In the genomic region with DNA sequence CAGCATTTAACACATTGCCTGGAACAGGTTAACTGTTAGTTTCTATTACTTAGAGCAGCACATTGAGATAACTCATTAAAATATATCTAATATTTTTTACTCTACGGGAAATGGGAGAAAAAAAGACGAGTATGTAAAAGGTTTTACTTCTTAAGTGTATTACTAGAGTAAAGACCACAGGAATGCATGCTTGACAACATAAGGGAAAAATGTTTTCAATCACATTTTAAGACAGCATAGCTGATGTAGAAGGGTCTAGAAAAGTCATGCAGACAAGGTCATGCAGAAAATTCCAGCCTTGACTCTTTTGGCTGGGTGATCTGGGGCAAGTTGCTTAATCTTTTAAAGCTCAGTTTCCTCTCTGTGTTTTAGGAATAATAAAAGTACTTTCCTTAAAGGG, we compare ENCODE assay signal across 26 cellular contexts.
"Had no signal": no experiment of that assay in that cellular context is flagged by ENCODE, and none has a peak within 500 bp of the region (broad histone marks: within the 10 kb centered on the region; RNA-seq: fewer than 3 reads in every experiment).

No MANE protein-coding gene starts in this region.

- H3K27ac ChIP-seq: breast epithelium, SJSA1 had no signal

- ATAC-seq: activated CD8-positive, alpha-beta memory T cell treated with anti-CD3 and anti-CD28 coated beads, Interleukin-2, amount 10 ng/mL, durations not matched to agents 7 days and 5 days; activated naive CD4-positive, alpha-beta T cell treated with anti-CD3 and anti-CD28 coated beads, Interleukin-2, amount 50 U/mL, for 72 hours; activated naive CD8-positive, alpha-beta T cell treated with anti-CD3 and anti-CD28 coated beads, Interleukin-2, amount 50 U/mL, for 24 hours; PC-3; T-cell had no signal

- H3K27me3 ChIP-seq: breast epithelium, SJSA1 had no signal

- H3K4me3 ChIP-seq: breast epithelium, SJSA1 had no signal

- DNase-seq: activated B cell treated with CpG ODN at 0.5 μM for 24 hours; activated CD4-positive, alpha-beta T cell treated with anti-CD3 and anti-CD28 coated beads for 1 hour; activated CD4-positive, alpha-beta T cell treated with anti-CD3 and anti-CD28 coated beads, Interleukin-2, amount 10 ng/mL, durations not matched to agents 24 days and 14 days; activated CD4-positive, alpha-beta T cell treated with anti-CD3 and anti-CD28 coated beads, Interleukin-2, amount 50 U/mL, for 48 hours; activated CD8-positive, alpha-beta memory T cell treated with anti-CD3 and anti-CD28 coated beads, Interleukin-2, amount 10 ng/mL, durations not matched to agents 7 days and 5 days; activated effector memory CD4-positive, alpha-beta T cell treated with Interleukin-2 at 50 U/mL for 16 hours; activated naive CD4-positive, alpha-beta T cell; activated naive CD8-positive, alpha-beta T cell treated with anti-CD3 and anti-CD28 coated beads, Interleukin-2, amount 50 U/mL, for 24 hours; activated T-cell treated with anti-CD3 and anti-CD28 coated beads, Interleukin-2, amount 50 U/mL, for 24 hours; caudate nucleus; Kasumi-1; KBM-7; NCI-H1105 treated with DMSO at 0.1 percent for 48 hours; NCI-H1436 treated with DMSO at 0.1 percent for 48 hours; NCI-H187; NCI-H2081; NCI-H446; NCI-H524; PC-3; SHP77; T-cell; T-helper 2 cell; T1000 had no signal

- H3K36me3 ChIP-seq: breast epithelium, SJSA1 had no signal

- H3K9me3 ChIP-seq: breast epithelium had no signal

- H3K4me1 ChIP-seq: breast epithelium, SJSA1 had no signal
